In the genomic region with DNA sequence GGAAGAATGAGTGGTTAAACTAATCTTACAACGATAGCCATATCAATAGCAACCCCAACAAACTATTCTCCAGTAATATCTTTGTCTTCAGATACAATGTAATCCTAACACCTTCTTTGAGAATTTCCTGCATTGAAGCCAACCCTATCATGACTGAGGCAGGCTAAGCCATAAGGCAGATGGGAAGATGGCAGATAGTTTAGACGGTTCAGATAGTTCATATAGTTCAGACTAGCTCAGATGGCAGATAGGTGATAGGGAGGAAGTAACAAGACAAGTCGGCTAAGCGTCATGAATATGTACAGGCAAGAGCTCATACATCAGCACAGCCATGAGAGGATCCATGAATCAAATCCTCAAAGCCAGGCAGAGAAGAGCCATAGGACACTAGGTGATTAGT, we compare ENCODE assay signal across 1 cellular context.
TF ChIP-seq lines count a peak whose summit lies in the region.

No MANE protein-coding gene starts in this region.

TF ChIP-seq in GM23338, 12 proteins besides CTCF, POLR2A, EP300 and RAD21:
- TF ChIP-seq, protein P1, sequence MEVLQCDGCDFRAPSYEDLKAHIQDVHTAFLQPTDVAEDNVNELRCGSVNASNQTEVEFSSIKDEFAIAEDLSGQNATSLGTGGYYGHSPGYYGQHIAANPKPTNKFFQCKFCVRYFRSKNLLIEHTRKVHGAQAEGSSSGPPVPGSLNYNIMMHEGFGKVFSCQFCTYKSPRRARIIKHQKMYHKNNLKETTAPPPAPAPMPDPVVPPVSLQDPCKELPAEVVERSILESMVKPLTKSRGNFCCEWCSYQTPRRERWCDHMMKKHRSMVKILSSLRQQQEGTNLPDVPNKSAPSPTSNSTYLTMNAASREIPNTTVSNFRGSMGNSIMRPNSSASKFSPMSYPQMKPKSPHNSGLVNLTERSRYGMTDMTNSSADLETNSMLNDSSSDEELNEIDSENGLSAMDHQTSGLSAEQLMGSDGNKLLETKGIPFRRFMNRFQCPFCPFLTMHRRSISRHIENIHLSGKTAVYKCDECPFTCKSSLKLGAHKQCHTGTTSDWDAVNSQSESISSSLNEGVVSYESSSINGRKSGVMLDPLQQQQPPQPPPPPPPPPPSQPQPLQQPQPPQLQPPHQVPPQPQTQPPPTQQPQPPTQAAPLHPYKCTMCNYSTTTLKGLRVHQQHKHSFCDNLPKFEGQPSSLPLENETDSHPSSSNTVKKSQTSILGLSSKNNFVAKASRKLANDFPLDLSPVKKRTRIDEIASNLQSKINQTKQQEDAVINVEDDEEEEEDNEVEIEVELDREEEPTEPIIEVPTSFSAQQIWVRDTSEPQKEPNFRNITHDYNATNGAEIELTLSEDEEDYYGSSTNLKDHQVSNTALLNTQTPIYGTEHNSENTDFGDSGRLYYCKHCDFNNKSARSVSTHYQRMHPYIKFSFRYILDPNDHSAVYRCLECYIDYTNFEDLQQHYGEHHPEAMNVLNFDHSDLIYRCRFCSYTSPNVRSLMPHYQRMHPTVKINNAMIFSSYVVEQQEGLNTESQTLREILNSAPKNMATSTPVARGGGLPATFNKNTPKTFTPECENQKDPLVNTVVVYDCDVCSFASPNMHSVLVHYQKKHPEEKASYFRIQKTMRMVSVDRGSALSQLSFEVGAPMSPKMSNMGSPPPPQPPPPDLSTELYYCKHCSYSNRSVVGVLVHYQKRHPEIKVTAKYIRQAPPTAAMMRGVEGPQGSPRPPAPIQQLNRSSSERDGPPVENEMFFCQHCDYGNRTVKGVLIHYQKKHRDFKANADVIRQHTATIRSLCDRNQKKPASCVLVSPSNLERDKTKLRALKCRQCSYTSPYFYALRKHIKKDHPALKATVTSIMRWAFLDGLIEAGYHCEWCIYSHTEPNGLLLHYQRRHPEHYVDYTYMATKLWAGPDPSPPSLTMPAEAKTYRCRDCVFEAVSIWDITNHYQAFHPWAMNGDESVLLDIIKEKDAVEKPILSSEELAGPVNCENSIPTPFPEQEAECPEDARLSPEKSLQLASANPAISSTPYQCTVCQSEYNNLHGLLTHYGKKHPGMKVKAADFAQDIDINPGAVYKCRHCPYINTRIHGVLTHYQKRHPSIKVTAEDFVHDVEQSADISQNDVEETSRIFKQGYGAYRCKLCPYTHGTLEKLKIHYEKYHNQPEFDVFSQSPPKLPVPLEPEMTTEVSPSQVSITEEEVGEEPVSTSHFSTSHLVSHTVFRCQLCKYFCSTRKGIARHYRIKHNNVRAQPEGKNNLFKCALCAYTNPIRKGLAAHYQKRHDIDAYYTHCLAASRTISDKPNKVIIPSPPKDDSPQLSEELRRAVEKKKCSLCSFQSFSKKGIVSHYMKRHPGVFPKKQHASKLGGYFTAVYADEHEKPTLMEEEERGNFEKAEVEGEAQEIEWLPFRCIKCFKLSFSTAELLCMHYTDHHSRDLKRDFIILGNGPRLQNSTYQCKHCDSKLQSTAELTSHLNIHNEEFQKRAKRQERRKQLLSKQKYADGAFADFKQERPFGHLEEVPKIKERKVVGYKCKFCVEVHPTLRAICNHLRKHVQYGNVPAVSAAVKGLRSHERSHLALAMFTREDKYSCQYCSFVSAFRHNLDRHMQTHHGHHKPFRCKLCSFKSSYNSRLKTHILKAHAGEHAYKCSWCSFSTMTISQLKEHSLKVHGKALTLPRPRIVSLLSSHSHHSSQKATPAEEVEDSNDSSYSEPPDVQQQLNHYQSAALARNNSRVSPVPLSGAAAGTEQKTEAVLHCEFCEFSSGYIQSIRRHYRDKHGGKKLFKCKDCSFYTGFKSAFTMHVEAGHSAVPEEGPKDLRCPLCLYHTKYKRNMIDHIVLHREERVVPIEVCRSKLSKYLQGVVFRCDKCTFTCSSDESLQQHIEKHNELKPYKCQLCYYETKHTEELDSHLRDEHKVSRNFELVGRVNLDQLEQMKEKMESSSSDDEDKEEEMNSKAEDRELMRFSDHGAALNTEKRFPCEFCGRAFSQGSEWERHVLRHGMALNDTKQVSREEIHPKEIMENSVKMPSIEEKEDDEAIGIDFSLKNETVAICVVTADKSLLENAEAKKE (CRISPR knock-in tag; IDR thresholded peaks at IDR 0.05), result no peak
- TF ChIP-seq ZNF331 (CRISPR knock-in tag; IDR thresholded peaks at IDR 0.05; ENCODE audit: low read depth) (no peak), ZNF114 (CRISPR knock-in tag; IDR thresholded peaks at IDR 0.05) (no peak), NANOG (IDR thresholded peaks at IDR 0.05; ENCODE audit: borderline replicate concordance) (no peak)
